Comparison of ENCODE assay signal across 23 cellular contexts in genomic region chr7:104059103-104059502, GRCh38.
DNase-seq lines count a peak whose midpoint lies in the region; ATAC-seq, FAIRE-seq and TF ChIP-seq lines count a peak whose summit lies in the region.
"Had no signal": no experiment of that assay in that cellular context is flagged by ENCODE, and none has a peak within 500 bp of the region (broad histone marks: within the 10 kb centered on the region; RNA-seq: fewer than 3 reads in every experiment).

No MANE protein-coding gene starts in this region.

- H3K27ac ChIP-seq in HepG2 (ENCODE audit: extremely low read length, insufficient read depth, low read length) (peak overlapping the region; percentile 6), right lobe of liver (no peak overlapping the region), K562 (ENCODE audit: extremely low read depth, low read depth, low read length) (no peak overlapping the region)
- H3K27ac ChIP-seq: BLaER1, GM23248, HL-60 had no signal

- H3K9me1 ChIP-seq in K562 (ENCODE audit: control insufficient read depth, insufficient read depth, low read length), result no peaks in the 10 kb centered on the region

- CTCF ChIA-PET in HepG2 (lab: Yijun Ruan, JAX; ENCODE audit: low intra/inter-chr PET ratio, low total read pairs), result no interaction called here
- CTCF ChIA-PET in K562 (lab: Yijun Ruan, JAX; ENCODE audit: low intra/inter-chr PET ratio), result no interaction called here

- intact Hi-C loops in HepG2 (cut with micrococcal nuclease; ENCODE audit: unreplicated experiment), result no loop called here
- intact Hi-C loops in right lobe of liver (cut with DNase I), result no loop called here
- intact Hi-C loops in K562 (cut with micrococcal nuclease), result no loop called here

- BruUV-seq in HepG2 (replicated peaks; lab: Mats Ljungman, UMichigan), result no TSS peak
- BruUV-seq in K562 (replicated peaks; lab: Mats Ljungman, UMichigan), result no TSS peak

- POLR2A ChIA-PET in HepG2 (lab: Yijun Ruan, JAX) (interaction anchor here (0.6 to 2.4 kb wide), 8 partner anchors 8 to 71 kb away, joined by 3 to 6 read pairs (median 3); partner anchors contain the start of gene RELN), K562 (lab: Yijun Ruan, JAX) (interaction anchor here (0.7 kb wide), 1 partner anchor 371 kb away, joined by 3 read pairs; no protein-coding TSS in a partner anchor)

- 0 out of 2 replicates have a peak, but pooled peaks cover 4% of the 10 kb centered on the region for H3K9me3 ChIP-seq in HepG2 (ENCODE audit: low read length)
- no peaks in the 10 kb centered on the region for H3K9me3 ChIP-seq in right lobe of liver
- no peaks in the 10 kb centered on the region for H3K9me3 ChIP-seq in K562 (replicated peaks; ENCODE audit: control insufficient read depth, insufficient read depth, low read depth, low read length)
- H3K9me3 ChIP-seq: BLaER1 had no signal

- H3K36me3 ChIP-seq in HepG2 (replicated peaks in 1 of 2; ENCODE audit: control insufficient read depth in 1 of 2, insufficient read depth in 2 of 2, low read length in 2 of 2), result no peaks in the 10 kb centered on the region
- no peaks in the 10 kb centered on the region for H3K36me3 ChIP-seq in right lobe of liver
- H3K36me3 ChIP-seq in K562 (ENCODE audit: control insufficient read depth, insufficient read depth, low read length), result no peaks in the 10 kb centered on the region
- H3K36me3 ChIP-seq: BLaER1 had no signal

- TF ChIP-seq RAD21 in HepG2 (CRISPR knock-in tag; IDR thresholded peaks at IDR 0.05), result no peak
- no peak for TF ChIP-seq RAD21 in K562 (CRISPR knock-in tag; conservative IDR thresholded peaks at IDR 0.05 in 1 of 2, IDR thresholded peaks at IDR 0.05 in 1 of 2)

- peak in 1 of 2 experiments; percentile 19; a peak in 1 of 4 replicates for TF ChIP-seq EP300 in HepG2 (IDR thresholded peaks at IDR 0.05; ENCODE audit: low read depth in 2 of 2, low read length in 2 of 2)
- TF ChIP-seq EP300 in HepG2 (CRISPR knock-in tag; IDR thresholded peaks at IDR 0.05; ENCODE audit: borderline replicate concordance), result no peak
- no peak for TF ChIP-seq EP300 in K562 (IDR thresholded peaks at IDR 0.05; ENCODE audit: low read length)

- 14% methylated on average over 3 of the region's 5 CpGs for WGBS in HepG2 (ENCODE audit: low lambda C conversion rate)
- WGBS in right lobe of liver (ENCODE audit: insufficient coverage, low coverage, low lambda C conversion rate, missing lambda C conversion rate), result 68% methylated on average over 3 of the region's 5 CpGs
- 16% methylated on average over 5 of the region's 5 CpGs for WGBS in K562 (ENCODE audit: insufficient coverage, low coverage, missing lambda C conversion rate)

- no peaks in the 10 kb centered on the region for H3K79me2 ChIP-seq in HepG2 (ENCODE audit: insufficient read depth, low read length)
- no peaks in the 10 kb centered on the region for H3K79me2 ChIP-seq in K562 (ENCODE audit: control insufficient read depth, insufficient read depth, low read length)

- H2AFZ ChIP-seq in HepG2 (ENCODE audit: low read length) (no peak overlapping the region), K562 (ENCODE audit: low read depth, low read length) (peak overlapping the region; percentile 44; the same call in 1 of the 2 replicates)
- H2AFZ ChIP-seq: GM23248 had no signal

- ATAC-seq in HepG2 (peak; percentile 96), right lobe of liver (no peak), K562 (peak; percentile 59; the same call in 2 of the 3 replicates)
- ATAC-seq: HCT116 had no signal

- TF ChIP-seq CTCF in HepG2 (CRISPR knock-in tag; IDR thresholded peaks at IDR 0.05) (peak; percentile 33), right lobe of liver (IDR thresholded peaks at IDR 0.05) (no peak), K562 (IDR thresholded peaks at IDR 0.05 in 2 of 3, conservative IDR thresholded peaks at IDR 0.05 in 1 of 3; ENCODE audit: insufficient read depth in 2 of 3, low read depth in 1 of 3, low read length in 3 of 3) (peak; percentile 15 to 36 (median 20); a peak in 2 of 6 replicates)

- H3K4me3 ChIP-seq in HepG2 (replicated peaks in 1 of 3; ENCODE audit: insufficient read depth in 1 of 3, low read depth in 2 of 3, low read length in 3 of 3) (no peak overlapping the region), right lobe of liver (no peak overlapping the region), K562 (no peak overlapping the region)
- H3K4me3 ChIP-seq: BLaER1, GM23248 had no signal

- FAIRE-seq in HepG2 (lab: Jason Lieb, UNC) (peak; percentile 71), K562 (lab: Jason Lieb, UNC) (no peak), urothelium cell line (lab: Jason Lieb, UNC) (peak; percentile 52)
- FAIRE-seq: A204.1, GM12892, GM18507, H54, HTR-8/SVneo had no signal

- in situ Hi-C loops in HepG2 (cut with HindIII; ENCODE audit: extremely low pct_ligation_motif_present, low pct_unique_long_range_greater_than_20kb) (no loop called here), K562 (cut with MboI) (no loop called here)

- H3K4me1 ChIP-seq in HepG2 (ENCODE audit: insufficient read depth, low read length) (peaks cover 65% of the 10 kb centered on the region), right lobe of liver (no peaks in the 10 kb centered on the region), K562 (replicated peaks in 1 of 2; ENCODE audit: control insufficient read depth in 2 of 2, insufficient read depth in 2 of 2, low read length in 2 of 2) (no peaks in the 10 kb centered on the region)
- H3K4me1 ChIP-seq: BLaER1 had no signal

- TF ChIP-seq POLR2A in HepG2 (IDR thresholded peaks at IDR 0.05; ENCODE audit: insufficient read depth in 1 of 2, low read depth in 2 of 2, low read length in 2 of 2) (no peak), right lobe of liver (IDR thresholded peaks at IDR 0.05) (no peak), K562 (conservative IDR thresholded peaks at IDR 0.05) (no peak)

- H4K20me1 ChIP-seq in HepG2 (ENCODE audit: insufficient read depth, low read length), result no peaks in the 10 kb centered on the region
- no peaks in the 10 kb centered on the region for H4K20me1 ChIP-seq in K562 (replicated peaks; ENCODE audit: control insufficient read depth, insufficient read depth, low read length)
- H4K20me1 ChIP-seq: BLaER1 had no signal

- H3K9ac ChIP-seq in HepG2 (ENCODE audit: insufficient read depth, low read depth, low read length) (no peak overlapping the region), K562 (ENCODE audit: insufficient read depth in 1 of 2, low read depth in 2 of 2, low read length in 2 of 2) (no peak overlapping the region)
- H3K9ac ChIP-seq: BLaER1, GM23248 had no signal

- H3K4me2 ChIP-seq in HepG2 (ENCODE audit: low read depth, low read length) (peak overlapping the region; percentile 53), K562 (ENCODE audit: insufficient read depth, low read length) (no peak overlapping the region)
- H3K4me2 ChIP-seq: BLaER1 had no signal

- DNase-seq in HepG2 (ENCODE audit: low spot score), result peak; percentile 67
- DNase-seq in right lobe of liver, result no peak
- DNase-seq in HT1080 (ENCODE audit: low read depth), result peak; percentile 8
- DNase-seq in K562 (ENCODE audit: extremely low read depth in 1 of 4, low spot score in 3 of 4), result no peak
- DNase-seq in urothelium cell line (ENCODE audit: low spot score), result no peak
- no peak for DNase-seq in T1000 (lab: John Stamatoyannopoulos, UW)
- no peak for DNase-seq in Kasumi-1 (lab: John Stamatoyannopoulos, UW)
- DNase-seq in activated CD8-positive, alpha-beta memory T cell treated with anti-CD3 and anti-CD28 coated beads for 24 hours, result no peak
- DNase-seq: AML-193; CD4-positive, alpha-beta memory T cell; DMS53; GDM1; GM23248; HFFc6; KG1 had no signal

- H3K27me3 ChIP-seq in HepG2 (ENCODE audit: control insufficient read depth in 1 of 2, insufficient read depth in 2 of 2, low read length in 2 of 2) (no peaks in the 10 kb centered on the region), right lobe of liver (no peaks in the 10 kb centered on the region), K562 (ENCODE audit: control insufficient read depth in 2 of 2, insufficient read depth in 2 of 2, low read length in 2 of 2) (no peaks in the 10 kb centered on the region)
- H3K27me3 ChIP-seq: BLaER1 had no signal

TF ChIP-seq in HepG2, 621 proteins besides CTCF, POLR2A, EP300 and RAD21 (continues in another document):
- peak; percentile 41 for TF ChIP-seq STAG1 (CRISPR knock-in tag; IDR thresholded peaks at IDR 0.05)
- no peak for TF ChIP-seq SRY (CRISPR knock-in tag; IDR thresholded peaks at IDR 0.05)
- peak; percentile 72; the same call in 1 of the 2 replicates for TF ChIP-seq ZNF292 (CRISPR knock-in tag; IDR thresholded peaks at IDR 0.05; ENCODE audit: borderline replicate concordance, low read depth)
- peak; percentile 79 for TF ChIP-seq ZMYM4 (CRISPR knock-in tag; IDR thresholded peaks at IDR 0.05)
- no peak for TF ChIP-seq FOXA1 (IDR thresholded peaks at IDR 0.05)
- TF ChIP-seq FOXA1 (CRISPR knock-in tag; IDR thresholded peaks at IDR 0.05), result peak; percentile 86
- peak; percentile 63; the same call in 1 of the 2 replicates for TF ChIP-seq MTA1 (CRISPR knock-in tag; IDR thresholded peaks at IDR 0.05; ENCODE audit: borderline replicate concordance)

TF ChIP-seq in K562, 482 proteins besides CTCF, POLR2A, EP300 and RAD21:
- no peak for TF ChIP-seq SUPT5H (IDR thresholded peaks at IDR 0.05)
- TF ChIP-seq CSDE1 (IDR thresholded peaks at IDR 0.05), result no peak
- no peak for TF ChIP-seq STAT5A (IDR thresholded peaks at IDR 0.05; ENCODE audit: borderline replicate concordance, low read length)

Comparison
In these comparisons a context has a peak if more than half of its experiments do, and no peak if none do; other contexts are left out.
1. ATAC-seq: peak in HepG2 (single experiment) and K562 (single experiment); none in right lobe of liver (0 of 4).
2. DNase-seq: peak in HepG2 (single experiment) and HT1080 (single experiment); none in right lobe of liver (0 of 3), K562 (0 of 4), urothelium cell line (single experiment), T1000 (single experiment), Kasumi-1 (0 of 2) and activated CD8-positive, alpha-beta memory T cell treated with anti-CD3 and anti-CD28 coated beads for 24 hours (single experiment).
3. CTCF ChIP-seq: peak in HepG2 (single experiment) and K562 (3 of 3); none in right lobe of liver (0 of 4).
4. Of the 241 proteins assayed by ChIP-seq in both HepG2 and K562: peak only in HepG2: CEBPG, FOXA3, MTA1, PHF21A, STAG1, TAF1 and 3 more; only in K562: none; in both: CTCF; in neither: 229; mixed calls (peak in some experiments, not most) for 2.